10 cellular contexts compared by ENCODE assay signal in the genomic region with DNA sequence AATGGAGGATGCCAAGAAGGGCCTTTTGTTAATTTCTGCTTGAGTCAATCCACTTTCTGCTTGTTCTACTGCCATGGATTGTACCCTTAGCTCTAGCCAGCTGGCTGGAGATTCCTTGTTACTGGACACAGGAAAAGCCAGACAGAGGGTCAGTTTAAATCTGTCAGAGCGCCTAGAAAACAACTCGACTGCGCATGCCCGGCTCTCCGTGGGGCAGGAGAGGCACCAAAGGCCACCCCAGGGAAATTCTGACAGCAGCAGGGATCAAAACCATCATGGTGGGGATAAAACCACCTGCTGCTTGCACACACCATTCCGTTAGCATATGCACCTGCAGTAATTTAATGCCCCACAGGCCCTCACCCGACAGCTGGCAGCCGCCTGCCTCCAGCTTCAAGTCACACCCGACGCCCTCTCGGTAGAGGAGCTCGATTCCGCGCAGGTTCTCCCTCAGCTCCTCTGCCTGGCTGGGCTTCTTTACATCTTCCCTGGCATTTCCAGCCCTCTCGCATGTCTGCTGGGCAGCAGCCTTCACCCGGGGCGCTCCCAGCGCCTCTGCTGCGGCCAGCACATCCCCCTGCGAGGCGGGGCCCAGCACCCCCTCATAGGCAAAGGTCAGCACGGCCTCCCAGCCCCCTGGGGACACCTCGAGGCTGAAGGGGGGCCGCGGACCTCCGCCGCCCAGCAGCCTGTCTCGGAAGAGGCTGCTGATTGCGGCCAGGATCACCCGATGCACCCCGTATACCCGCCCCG. TPM values are rescaled to one million over a fixed set of nuclear protein-coding genes. Genes with fewer than 3 reads are reported as not detected.
A peak's percentile ranks its signal among the peaks of the same experiment; 100 is the strongest.
DNase-seq lines count a peak whose midpoint lies in the region; ATAC-seq and TF ChIP-seq lines count a peak whose summit lies in the region.
"Had no signal": no experiment of that assay in that cellular context is flagged by ENCODE, and none has a peak within 500 bp of the region (broad histone marks: within the 10 kb centered on the region; RNA-seq: fewer than 3 reads in every experiment).

No MANE protein-coding gene starts in this region.

- no peak overlapping the region for H4K91ac ChIP-seq in mesenchymal stem cell (ENCODE audit: low read length)

- no peak overlapping the region for H3K4me2 ChIP-seq in mesenchymal stem cell (ENCODE audit: low read length, poor library complexity, severe bottlenecking)

- no peaks in the 10 kb centered on the region for H3K9me3 Mint-ChIP-seq in endothelial cell (ENCODE audit: unreplicated experiment)
- H3K9me3 Mint-ChIP-seq: activated CD4-positive, alpha-beta memory T cell treated with anti-CD3 and anti-CD28 coated beads for 36 hours had no signal

- H3K9me3 ChIP-seq in RWPE2 (ENCODE audit: severe bottlenecking) = no peaks in the 10 kb centered on the region
- H3K9me3 ChIP-seq in mesenchymal stem cell (ENCODE audit: control insufficient read depth, low read length) = no peaks in the 10 kb centered on the region
- H3K9me3 ChIP-seq in testis = no peaks in the 10 kb centered on the region

- H3K18ac ChIP-seq in mesenchymal stem cell (ENCODE audit: low read depth in 1 of 2, low read length in 2 of 2) = no peak overlapping the region

- H3K27ac ChIP-seq in RWPE2 (ENCODE audit: poor library complexity, severe bottlenecking) (no peak overlapping the region), mesenchymal stem cell (ENCODE audit: low read length, poor library complexity, severe bottlenecking) (no peak overlapping the region), testis (peak overlapping the region; percentile 65 to 76)

- H3K23ac ChIP-seq in mesenchymal stem cell (ENCODE audit: low read length in 2 of 2) = no peak overlapping the region

- H3K36me3 ChIP-seq in RWPE2 (ENCODE audit: low read depth) (no peaks in the 10 kb centered on the region), mesenchymal stem cell (ENCODE audit: control insufficient read depth in 1 of 2, insufficient read depth in 2 of 2, low read depth in 1 of 2, low read length in 2 of 2) (no peaks in the 10 kb centered on the region), testis (ENCODE audit: low read depth, missing control alignments) (no peaks in the 10 kb centered on the region)

- H3K14ac ChIP-seq in mesenchymal stem cell (ENCODE audit: low read length in 2 of 2) = no peak overlapping the region

- WGBS in mesenchymal stem cell = 39% methylated on average over 33 of the region's 33 CpGs
- WGBS in testis, 2 donors = 10 to 16% methylated on average over 31 to 32 of the region's 33 CpGs

- H3K27ac Mint-ChIP-seq in endothelial cell (ENCODE audit: unreplicated experiment) = no peak overlapping the region

- ATAC-seq in RWPE2 (ENCODE audit: low read depth) (no peak), HG03196 (IDR thresholded peaks at IDR 0.05; ENCODE audit: unreplicated experiment) (no peak)
- ATAC-seq: PC-3 had no signal

- peak overlapping the region; percentile 65 for H2AFZ ChIP-seq in mesenchymal stem cell (ENCODE audit: low read depth, low read length)

- H3K4me3 Mint-ChIP-seq in endothelial cell (ENCODE audit: unreplicated experiment) = no peak overlapping the region
- H3K4me3 Mint-ChIP-seq: activated CD4-positive, alpha-beta memory T cell treated with anti-CD3 and anti-CD28 coated beads for 36 hours had no signal

- peaks cover 7% of the 10 kb centered on the region for H3K4me1 ChIP-seq in RWPE2 (ENCODE audit: insufficient read depth, poor library complexity, severe bottlenecking)
- peaks cover 6% of the 10 kb centered on the region for H3K4me1 ChIP-seq in mesenchymal stem cell (ENCODE audit: control insufficient read depth, insufficient read depth, low read depth, low read length)
- peaks cover 15% of the 10 kb centered on the region for H3K4me1 ChIP-seq in testis

- H2BK5ac ChIP-seq in mesenchymal stem cell (ENCODE audit: low read depth, low read length, poor library complexity, severe bottlenecking) = no peak overlapping the region

- no peak overlapping the region for H3K4ac ChIP-seq in mesenchymal stem cell (ENCODE audit: low read depth in 1 of 2, low read length in 2 of 2)

- H3K4me1 Mint-ChIP-seq in endothelial cell (ENCODE audit: unreplicated experiment) = peaks cover 5% of the 10 kb centered on the region

- no peak overlapping the region for H3K4me3 ChIP-seq in RWPE2 (ENCODE audit: severe bottlenecking)
- peak overlapping the region in 1 of 2 experiments; percentile 67 for H3K4me3 ChIP-seq in mesenchymal stem cell (ENCODE audit: insufficient read depth in 1 of 2, low read depth in 1 of 2, low read length in 2 of 2)
- H3K4me3 ChIP-seq in testis = peak overlapping the region; percentile 43 to 62

- H2AK5ac ChIP-seq in mesenchymal stem cell (ENCODE audit: low read length, severe bottlenecking) = no peak overlapping the region

- H3K9ac ChIP-seq in mesenchymal stem cell (ENCODE audit: low read length) = peak overlapping the region; percentile 66

- H3K27me3 ChIP-seq in RWPE2 (ENCODE audit: insufficient read depth, poor library complexity, severe bottlenecking) (no peaks in the 10 kb centered on the region), mesenchymal stem cell (ENCODE audit: control insufficient read depth in 1 of 2, insufficient read depth in 1 of 2, low read length in 2 of 2) (peaks cover 0 to 17% of the 10 kb centered on the region in 2 experiments), testis (no peaks in the 10 kb centered on the region)

- TF ChIP-seq POLR2A in testis (IDR thresholded peaks at IDR 0.05) = no peak

- H3K79me1 ChIP-seq in mesenchymal stem cell (replicated peaks; ENCODE audit: low read length, poor library complexity, severe bottlenecking) = no peaks in the 10 kb centered on the region

- no peak overlapping the region for H2BK12ac ChIP-seq in mesenchymal stem cell (ENCODE audit: low read length in 2 of 2)

- no peak overlapping the region for H4K8ac ChIP-seq in mesenchymal stem cell (ENCODE audit: low read length)

- no peak for TF ChIP-seq CTCF in RWPE2 (IDR thresholded peaks at IDR 0.05; ENCODE audit: poor library complexity, severe bottlenecking)
- no peak for TF ChIP-seq CTCF in endothelial cell (IDR thresholded peaks at IDR 0.05; ENCODE audit: unreplicated experiment)
- TF ChIP-seq CTCF in testis (IDR thresholded peaks at IDR 0.05) = no peak

- DNase-seq in RWPE2 (ENCODE audit: low spot score) (peak; percentile 69), endothelial cell (ENCODE audit: low spot score) (peak; percentile 7), mesenchymal stem cell (no peak), testis (peak; percentile 84), SKM-1 (lab: John Stamatoyannopoulos, UW; ENCODE audit: unreplicated experiment) (no peak), NCI-H1048 (lab: John Stamatoyannopoulos, UW) (no peak)
- DNase-seq: activated CD4-positive, alpha-beta memory T cell treated with anti-CD3 and anti-CD28 coated beads for 36 hours; dermis blood vessel endothelial cell; PC-3 had no signal

- no peaks in the 10 kb centered on the region for H3K36me3 Mint-ChIP-seq in endothelial cell (ENCODE audit: low read depth, unreplicated experiment)
- H3K36me3 Mint-ChIP-seq: activated CD4-positive, alpha-beta memory T cell treated with anti-CD3 and anti-CD28 coated beads for 36 hours had no signal

- no peak overlapping the region for H2BK120ac ChIP-seq in mesenchymal stem cell (ENCODE audit: low read depth, low read length)

- H3K27me3 Mint-ChIP-seq in endothelial cell (ENCODE audit: unreplicated experiment) = peaks cover 5% of the 10 kb centered on the region
- H3K27me3 Mint-ChIP-seq: activated CD4-positive, alpha-beta memory T cell treated with anti-CD3 and anti-CD28 coated beads for 36 hours had no signal

- H2BK15ac ChIP-seq in mesenchymal stem cell (ENCODE audit: low read depth, poor library complexity, severe bottlenecking) = no peak overlapping the region

- intact Hi-C loops in testis (cut with DNase I; ENCODE audit: low total_unique reads) = no loop called here

RNA-seq across cellular contexts. Expression of a gene that starts 1.1 kb away (rescaled TPM):
- 0.08 TPM for total RNA-seq in endothelial cell (ENCODE audit: unreplicated experiment)
- polyA plus RNA-seq in mesenchymal stem cell (2013, experiment 1 of 2) = 0.01 TPM
- not detected for polyA plus RNA-seq in mesenchymal stem cell (2013, experiment 2 of 2)
- 1 to 10 TPM; 1.2 to 1.6 TPM for total RNA-seq in testis
- 0.67 TPM for polyA plus RNA-seq in testis (ENCODE audit: insufficient read depth, low read depth, low replicate concordance)
- total RNA-seq: PC-3 had no signal

RNA-seq across cellular contexts. Expression of a gene that starts 19.7 kb away (rescaled TPM):
- total RNA-seq in endothelial cell (ENCODE audit: unreplicated experiment) (46.1 TPM), testis (10 to 100 TPM; 47.2 to 58.8 TPM)
- 15.2 TPM for polyA plus RNA-seq in mesenchymal stem cell (2013, experiment 1 of 2)
- polyA plus RNA-seq in mesenchymal stem cell (2013, experiment 2 of 2) = 14.4 TPM
- polyA plus RNA-seq in testis (ENCODE audit: insufficient read depth, low read depth, low replicate concordance) = 19.9 TPM

RNA-seq across cellular contexts. Expression of a gene that starts 20.1 kb away (rescaled TPM):
- total RNA-seq in endothelial cell (ENCODE audit: unreplicated experiment) = 230 TPM
- polyA plus RNA-seq in mesenchymal stem cell (2013, experiment 1 of 2) = 255 TPM
- polyA plus RNA-seq in mesenchymal stem cell (2013, experiment 2 of 2) = 251 TPM
- total RNA-seq in testis = 10 to 100 TPM; 56.7 to 76.2 TPM
- polyA plus RNA-seq in testis (ENCODE audit: insufficient read depth, low read depth, low replicate concordance) = 67.8 TPM

RNA-seq across cellular contexts. Expression of a gene that starts 21.6 kb away (rescaled TPM):
- total RNA-seq in endothelial cell (ENCODE audit: unreplicated experiment) (44.0 TPM), testis (10 to 100 TPM; 16.5 to 19.1 TPM)
- polyA plus RNA-seq in mesenchymal stem cell (2013, experiment 1 of 2) = 10.7 TPM
- 11.1 TPM for polyA plus RNA-seq in mesenchymal stem cell (2013, experiment 2 of 2)
- 11.6 TPM for polyA plus RNA-seq in testis (ENCODE audit: insufficient read depth, low read depth, low replicate concordance)

RNA-seq across cellular contexts. Expression of a gene that starts 26.4 kb away (rescaled TPM):
- total RNA-seq in endothelial cell (ENCODE audit: unreplicated experiment) (36.8 TPM), testis (10 to 100 TPM; 33.4 to 38.8 TPM)
- 40.3 TPM for polyA plus RNA-seq in mesenchymal stem cell (2013, experiment 1 of 2)
- polyA plus RNA-seq in mesenchymal stem cell (2013, experiment 2 of 2) = 38.7 TPM
- 50.8 TPM for polyA plus RNA-seq in testis (ENCODE audit: insufficient read depth, low read depth, low replicate concordance)

Comparison
In these comparisons a context has a peak if more than half of its experiments do, and no peak if none do; other contexts are left out.
1. DNase-seq: peak in RWPE2 (single experiment), endothelial cell (single experiment) and testis (single experiment); none in mesenchymal stem cell (single experiment), SKM-1 (single experiment) and NCI-H1048 (single experiment).
2. H3K27ac ChIP-seq: peak in testis (2 of 2); none in RWPE2 (single experiment) and mesenchymal stem cell (single experiment).